Comparison of ENCODE assay signal across 1 cellular context in the genomic region with DNA sequence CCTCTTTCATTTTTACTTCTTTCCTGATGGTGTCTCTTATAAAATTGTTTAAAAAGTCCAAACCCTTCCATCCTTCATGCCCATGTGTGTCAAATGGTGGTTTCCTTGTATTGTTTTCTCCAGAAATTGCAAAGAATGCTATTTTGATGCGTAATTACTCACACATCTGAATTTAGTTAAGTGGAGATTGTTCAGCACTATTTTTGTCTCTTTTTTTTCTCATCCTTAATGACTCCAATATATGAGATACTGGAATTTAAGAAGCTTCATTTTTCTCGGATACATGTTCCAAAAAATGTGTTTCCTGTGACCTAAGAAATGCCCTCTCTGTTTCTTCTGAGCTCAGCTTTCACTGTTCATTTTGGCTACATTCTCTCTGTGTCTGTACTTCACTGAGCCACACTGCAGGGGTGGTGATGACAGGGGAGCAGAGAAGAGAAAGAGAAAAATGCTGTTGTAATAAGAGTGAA.
TF ChIP-seq lines count a peak whose summit lies in the region.

No MANE protein-coding gene starts in this region.

TF ChIP-seq in HepG2, 621 proteins besides CTCF, POLR2A, EP300 and RAD21:
- no peak for TF ChIP-seq DRAP1 (CRISPR knock-in tag; IDR thresholded peaks at IDR 0.05)
- TF ChIP-seq MYC (CRISPR knock-in tag; IDR thresholded peaks at IDR 0.05; ENCODE audit: borderline replicate concordance): no peak
- TF ChIP-seq SIX1 (CRISPR knock-in tag; IDR thresholded peaks at IDR 0.05; ENCODE audit: borderline replicate concordance): no peak
- no peak for TF ChIP-seq AKAP8 (CRISPR knock-in tag; IDR thresholded peaks at IDR 0.05)
- TF ChIP-seq HES4 (CRISPR knock-in tag; IDR thresholded peaks at IDR 0.05; ENCODE audit: borderline replicate concordance): no peak
- TF ChIP-seq SMARCE1 (IDR thresholded peaks at IDR 0.05; ENCODE audit: borderline replicate concordance): no peak
- no peak for TF ChIP-seq NFKBIZ (CRISPR knock-in tag; IDR thresholded peaks at IDR 0.05)
- TF ChIP-seq ZNF34 (CRISPR knock-in tag; IDR thresholded peaks at IDR 0.05; ENCODE audit: borderline replicate concordance): no peak
- TF ChIP-seq IRX3 (CRISPR knock-in tag; IDR thresholded peaks at IDR 0.05; ENCODE audit: borderline replicate concordance, low read depth): no peak
- TF ChIP-seq ZNF383 (CRISPR knock-in tag; IDR thresholded peaks at IDR 0.05; ENCODE audit: borderline replicate concordance): no peak
- no peak for TF ChIP-seq ZNF260 (CRISPR knock-in tag; IDR thresholded peaks at IDR 0.05; ENCODE audit: borderline replicate concordance, low read depth)
- no peak for TF ChIP-seq FOXO1 (CRISPR knock-in tag; IDR thresholded peaks at IDR 0.05)
- no peak for TF ChIP-seq SMC3 (IDR thresholded peaks at IDR 0.05; ENCODE audit: low read length)
- TF ChIP-seq REXO4 (CRISPR knock-in tag; IDR thresholded peaks at IDR 0.05; ENCODE audit: borderline replicate concordance): no peak
- TF ChIP-seq SMAD3 (CRISPR knock-in tag; IDR thresholded peaks at IDR 0.05): no peak
- TF ChIP-seq, protein P1, sequence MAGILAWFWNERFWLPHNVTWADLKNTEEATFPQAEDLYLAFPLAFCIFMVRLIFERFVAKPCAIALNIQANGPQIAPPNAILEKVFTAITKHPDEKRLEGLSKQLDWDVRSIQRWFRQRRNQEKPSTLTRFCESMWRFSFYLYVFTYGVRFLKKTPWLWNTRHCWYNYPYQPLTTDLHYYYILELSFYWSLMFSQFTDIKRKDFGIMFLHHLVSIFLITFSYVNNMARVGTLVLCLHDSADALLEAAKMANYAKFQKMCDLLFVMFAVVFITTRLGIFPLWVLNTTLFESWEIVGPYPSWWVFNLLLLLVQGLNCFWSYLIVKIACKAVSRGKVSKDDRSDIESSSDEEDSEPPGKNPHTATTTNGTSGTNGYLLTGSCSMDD (CRISPR knock-in tag; IDR thresholded peaks at IDR 0.05): no peak
- TF ChIP-seq PRDM15 (CRISPR knock-in tag; IDR thresholded peaks at IDR 0.05): no peak
- TF ChIP-seq NFIB (CRISPR knock-in tag; IDR thresholded peaks at IDR 0.05; ENCODE audit: borderline replicate concordance): no peak
- TF ChIP-seq RELA (CRISPR knock-in tag; IDR thresholded peaks at IDR 0.05): no peak
